Comparison of ENCODE assay signal across 9 cellular contexts in the genomic region with DNA sequence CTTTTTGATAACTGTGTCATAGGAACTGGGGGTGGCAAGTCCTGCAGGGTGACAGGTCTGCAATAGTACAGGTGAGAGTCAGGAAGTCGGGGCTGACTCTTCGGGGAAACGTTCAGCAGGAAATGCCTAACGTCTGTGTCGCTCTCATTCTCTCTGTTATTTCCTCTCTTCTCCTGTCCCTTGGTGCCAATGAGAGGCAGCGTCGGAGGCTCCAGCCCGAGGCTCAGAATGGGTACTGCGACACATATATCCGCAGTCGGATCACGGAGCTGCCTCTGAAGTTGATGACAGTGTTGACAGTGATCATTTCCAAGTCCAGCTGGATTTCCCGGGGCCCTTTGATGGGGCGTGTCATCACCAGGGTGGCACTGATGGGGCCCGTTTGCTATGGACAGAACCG. TPM values are rescaled to one million over a fixed set of nuclear protein-coding genes. Genes with fewer than 3 reads are reported as not detected.
DNase-seq lines count a peak whose midpoint lies in the region; ATAC-seq and TF ChIP-seq lines count a peak whose summit lies in the region.
"Had no signal": no experiment of that assay in that cellular context is flagged by ENCODE, and none has a peak within 500 bp of the region (broad histone marks: within the 10 kb centered on the region; RNA-seq: fewer than 3 reads in every experiment).

No MANE protein-coding gene starts in this region.

- POLR2A ChIA-PET in HCT116 (lab: Charles Lee) = no interaction called here

- no peaks in the 10 kb centered on the region for H3K79me2 ChIP-seq in HCT116 (ENCODE audit: insufficient read depth, low read length)

- peak; percentile 38; the same call in 1 of the 2 replicates for ATAC-seq in HCT116
- no peak for ATAC-seq in HG03378 (IDR thresholded peaks at IDR 0.05; ENCODE audit: unreplicated experiment)

- no peak overlapping the region for H3K27ac ChIP-seq in HCT116 (ENCODE audit: low read depth, low read length)
- H3K27ac ChIP-seq in effector memory CD4-positive, alpha-beta T cell (ENCODE audit: insufficient read depth, low read length, poor library complexity, severe bottlenecking) = peak overlapping the region; percentile 88

- intact Hi-C loops in HCT116 (cut with micrococcal nuclease) = no loop called here

- TF ChIP-seq CTCF in HCT116 (IDR thresholded peaks at IDR 0.05 in 2 of 3, conservative IDR thresholded peaks at IDR 0.05 in 1 of 3; ENCODE audit: borderline replicate concordance in 1 of 3, insufficient read depth in 1 of 3, low read depth in 2 of 3, low read length in 2 of 3) = no peak

- no peak overlapping the region for H3K4me3 ChIP-seq in HCT116 (replicated peaks in 1 of 2; ENCODE audit: low read depth in 1 of 2, low read length in 2 of 2)
- peak overlapping the region; percentile 14 for H3K4me3 ChIP-seq in effector memory CD4-positive, alpha-beta T cell (ENCODE audit: insufficient read depth, low read depth, low read length, poor library complexity, severe bottlenecking)

- no peak for TF ChIP-seq POLR2A in HCT116 (IDR thresholded peaks at IDR 0.05; ENCODE audit: borderline replicate concordance, extremely low read depth, insufficient read depth, insufficient read length)

- RAD21 ChIA-PET in HCT116 (lab: Charles Lee; ENCODE audit: low non-redundant PET in 1 of 2, low total read pairs in 2 of 2, uncharacterized antibody in 2 of 2, unreplicated experiment in 2 of 2) = no interaction called here

- peaks cover 0 to 25% of the 10 kb centered on the region in 2 experiments; a peak in 3 of 4 replicates for H3K4me1 ChIP-seq in HCT116 (ENCODE audit: control insufficient read depth in 1 of 2, insufficient read depth in 2 of 2, low read length in 2 of 2)
- peaks cover 71% of the 10 kb centered on the region for H3K4me1 ChIP-seq in effector memory CD4-positive, alpha-beta T cell (ENCODE audit: control insufficient read depth, insufficient read depth, low read length, poor library complexity, severe bottlenecking)

- no peaks in the 10 kb centered on the region for H4K20me1 ChIP-seq in HCT116 (ENCODE audit: insufficient read depth)

- H3K9me3 ChIP-seq in HCT116 (ENCODE audit: control insufficient read depth in 1 of 2, insufficient read depth in 1 of 2, low read depth in 1 of 2, low read length in 2 of 2) = no peaks in the 10 kb centered on the region
- no peaks in the 10 kb centered on the region for H3K9me3 ChIP-seq in effector memory CD4-positive, alpha-beta T cell (ENCODE audit: control insufficient read depth, low read length)

- no peaks in the 10 kb centered on the region for H3K27me3 ChIP-seq in HCT116 (ENCODE audit: insufficient read depth, low read length)
- no peaks in the 10 kb centered on the region for H3K27me3 ChIP-seq in effector memory CD4-positive, alpha-beta T cell (replicated peaks; ENCODE audit: control insufficient read depth, insufficient read depth, low read length, poor library complexity, severe bottlenecking)

- CTCF ChIA-PET in HCT116 (lab: Charles Lee) = no interaction called here

- BruUV-seq in HCT116 (replicated peaks; lab: Mats Ljungman, UMichigan) = no TSS peak

- H3K9ac ChIP-seq in HCT116 (ENCODE audit: low read length) = no peak overlapping the region

- peak overlapping the region; percentile 38 for H3K4me2 ChIP-seq in HCT116 (ENCODE audit: low read length)

- no peak overlapping the region for H2AFZ ChIP-seq in HCT116 (ENCODE audit: low read depth, low read length, poor library complexity, severe bottlenecking)

- no peaks in the 10 kb centered on the region for H3K36me3 ChIP-seq in HCT116 (ENCODE audit: control insufficient read depth in 1 of 2, insufficient read depth in 2 of 2, low read length in 2 of 2)
- H3K36me3 ChIP-seq in effector memory CD4-positive, alpha-beta T cell (ENCODE audit: control insufficient read depth, insufficient read depth, low read length) = no peaks in the 10 kb centered on the region

- DNase-seq in HCT116 (ENCODE audit: low read depth, low spot score) = no peak
- DNase-seq in activated CD4-positive, alpha-beta T cell treated with anti-CD3 and anti-CD28 coated beads, Interleukin-2, amount 50 U/mL, for 4 hours = peak; percentile 64 to 65
- peak; percentile 61 to 75 (median 68) for DNase-seq in effector memory CD4-positive, alpha-beta T cell
- DNase-seq in stimulated activated CD4-positive, alpha-beta T cell treated with anti-CD3 and anti-CD28 coated beads, Interleukin-4, amount 100 ng/mL, for 4 hours = peak; percentile 30 to 71
- DNase-seq in AG08395 (ENCODE audit: low spot score) = no peak
- no peak for DNase-seq in RKO (ENCODE audit: low spot score)
- no peak for DNase-seq in glomerular visceral epithelial cell (ENCODE audit: extremely low spot score)
- DNase-seq: NCI-H1105 treated with DMSO at 0.1 percent for 48 hours had no signal

- H3K9me2 ChIP-seq in HCT116 (ENCODE audit: insufficient read depth) = no peaks in the 10 kb centered on the region

- TF ChIP-seq RAD21 in HCT116 (IDR thresholded peaks at IDR 0.05; ENCODE audit: low read depth) = no peak

TF ChIP-seq in HCT116, 20 proteins besides CTCF, POLR2A, EP300 and RAD21:
- TF ChIP-seq SRF (IDR thresholded peaks at IDR 0.05; ENCODE audit: low read depth) = no peak
- TF ChIP-seq FOSL1 (IDR thresholded peaks at IDR 0.05; ENCODE audit: low read depth) = 0 out of 2 replicates have a peak, but pooled peaks have one; percentile 13
- TF ChIP-seq JUND (IDR thresholded peaks at IDR 0.05) = 0 out of 2 replicates have a peak, but pooled peaks have one; percentile 20

RNA-seq across cellular contexts. Expression of gene TC2N, which starts 2.7 kb away (rescaled TPM):
- total RNA-seq in HCT116 (2021; ENCODE audit: unreplicated experiment) = 15.9 TPM
- polyA plus RNA-seq in HCT116 (2012) = 3.3 and 4.7 TPM in 2 replicates

Comparison
In these comparisons a context has a peak if more than half of its experiments do, and no peak if none do; other contexts are left out.
1. DNase-seq: peak in activated CD4-positive, alpha-beta T cell treated with anti-CD3 and anti-CD28 coated beads, Interleukin-2, amount 50 U/mL, for 4 hours (2 of 2), effector memory CD4-positive, alpha-beta T cell (3 of 3) and stimulated activated CD4-positive, alpha-beta T cell treated with anti-CD3 and anti-CD28 coated beads, Interleukin-4, amount 100 ng/mL, for 4 hours (2 of 2); none in HCT116 (single experiment), AG08395 (single experiment), RKO (single experiment) and glomerular visceral epithelial cell (single experiment).